In genomic region chr6:67458265-67458664, GRCh38 we compare ENCODE assay signal across 25 cellular contexts.
DNase-seq lines count a peak whose midpoint lies in the region; ATAC-seq and TF ChIP-seq lines count a peak whose summit lies in the region.
"Had no signal": no experiment of that assay in that cellular context is flagged by ENCODE, and none has a peak within 500 bp of the region (broad histone marks: within the 10 kb centered on the region; RNA-seq: fewer than 3 reads in every experiment).

No MANE protein-coding gene starts in this region.

- H3K27ac ChIP-seq in HEK293 (ENCODE audit: extremely low read depth, low read depth, low read length) = no peak overlapping the region
- no peak overlapping the region for H3K27ac ChIP-seq in endodermal cell (ENCODE audit: low read depth, low read length)
- H3K27ac ChIP-seq in MM.1S (ENCODE audit: low read length) = no peak overlapping the region
- H3K27ac ChIP-seq: C4-2B, RWPE1 had no signal

- no peak overlapping the region for H2AFZ ChIP-seq in MM.1S (ENCODE audit: low read length)
- H2AFZ ChIP-seq: GM23338 had no signal

- intact Hi-C loops in left cardiac atrium (cut with DNase I) = no loop called here

- H3K9ac ChIP-seq in endodermal cell (ENCODE audit: extremely low read depth, low read length, poor library complexity, severe bottlenecking) = no peak overlapping the region
- H3K9ac ChIP-seq in MM.1S (ENCODE audit: low read length) = no peak overlapping the region

- no peak overlapping the region for H3K4me2 ChIP-seq in MM.1S (ENCODE audit: low read depth, low read length)
- H3K4me2 ChIP-seq: GM23338 had no signal

- H3K4me1 Mint-ChIP-seq in endodermal cell = no peaks in the 10 kb centered on the region
- H3K4me1 Mint-ChIP-seq: B cell, H9, T-cell had no signal

- WGBS in endodermal cell (ENCODE audit: insufficient coverage in 1 of 2, insufficient read length in 1 of 2), 2 experiments = 90 to 97% methylated on average over 4 of the region's 4 CpGs

- no peaks in the 10 kb centered on the region for H3F3A ChIP-seq in MM.1S (ENCODE audit: insufficient read depth, low read length)

- H3K4me3 ChIP-seq in HEK293 (ENCODE audit: low read depth, low read length) (no peak overlapping the region), endodermal cell (ENCODE audit: low read length) (peak overlapping the region; percentile 69), MM.1S (ENCODE audit: low read length) (no peak overlapping the region)
- H3K4me3 ChIP-seq: GM23338 had no signal

- H3K4me3 Mint-ChIP-seq in endodermal cell = no peak overlapping the region
- H3K4me3 Mint-ChIP-seq: B cell; CD8-positive, alpha-beta T cell; GM23338; H9; HFFc6; T-cell had no signal

- H3K79me2 ChIP-seq in MM.1S (ENCODE audit: low read length) = no peaks in the 10 kb centered on the region

- POLR2A ChIA-PET in HEK293 (lab: Yijun Ruan, JAX) = no interaction called here

- no peak for TF ChIP-seq CTCF in HEK293 (tag by site-specific recombination; IDR thresholded peaks at IDR 0.05)
- no peak for TF ChIP-seq CTCF in endodermal cell (conservative IDR thresholded peaks at IDR 0.05)
- TF ChIP-seq CTCF in MM.1S (IDR thresholded peaks at IDR 0.05; ENCODE audit: low read length) = no peak

- no peaks in the 10 kb centered on the region for H3K9me3 ChIP-seq in HEK293 (ENCODE audit: control insufficient read depth, insufficient read depth, low read depth, low read length)
- H3K9me3 ChIP-seq in endodermal cell (ENCODE audit: control insufficient read depth, low read length) = peaks cover 33% of the 10 kb centered on the region
- no peaks in the 10 kb centered on the region for H3K9me3 ChIP-seq in MM.1S (replicated peaks; ENCODE audit: insufficient read depth, low read length)

- H3K27me3 Mint-ChIP-seq in endodermal cell (ENCODE audit: insufficient read depth) = no peaks in the 10 kb centered on the region
- H3K27me3 Mint-ChIP-seq: B cell, T-cell had no signal

- H4K20me1 ChIP-seq in MM.1S (ENCODE audit: insufficient read depth, low read length) = no peaks in the 10 kb centered on the region

- H3K36me3 ChIP-seq in HEK293 (ENCODE audit: control insufficient read depth in 2 of 2, insufficient read depth in 1 of 2, low read length in 2 of 2) (no peaks in the 10 kb centered on the region), endodermal cell (ENCODE audit: control insufficient read depth, insufficient read depth, low read length) (no peaks in the 10 kb centered on the region), MM.1S (replicated peaks; ENCODE audit: insufficient read depth, low read length) (no peaks in the 10 kb centered on the region)

- peaks cover 52% of the 10 kb centered on the region for H3K9me3 Mint-ChIP-seq in endodermal cell

- no peaks in the 10 kb centered on the region for H3K4me1 ChIP-seq in HEK293 (ENCODE audit: control insufficient read depth, insufficient read depth, low read length)
- no peaks in the 10 kb centered on the region for H3K4me1 ChIP-seq in endodermal cell (ENCODE audit: control insufficient read depth, insufficient read depth, low read length)
- H3K4me1 ChIP-seq in MM.1S (ENCODE audit: low read length) = no peaks in the 10 kb centered on the region

- H3K36me3 Mint-ChIP-seq in endodermal cell (ENCODE audit: low read depth) = no peaks in the 10 kb centered on the region
- H3K36me3 Mint-ChIP-seq: CD8-positive, alpha-beta T cell; T-cell had no signal

- CTCF ChIA-PET in HEK293 (lab: Yijun Ruan, JAX) = no interaction called here

- no peak overlapping the region for H3K27ac Mint-ChIP-seq in endodermal cell
- H3K27ac Mint-ChIP-seq: B cell; CD8-positive, alpha-beta T cell; GM23338; H9; HFFc6; T-cell had no signal

- H3K27me3 ChIP-seq in endodermal cell (ENCODE audit: control insufficient read depth, insufficient read depth, low read length, poor library complexity, severe bottlenecking) (no peaks in the 10 kb centered on the region), MM.1S (replicated peaks; ENCODE audit: insufficient read depth, low read length) (no peaks in the 10 kb centered on the region)

- no peak for ATAC-seq in left cardiac atrium
- ATAC-seq: CD8-positive, alpha-beta T cell; GM23338; Panc1; T-cell had no signal

- DNase-seq in CMK (ENCODE audit: low read depth) (peak; percentile 8), OCI-M1 (lab: John Stamatoyannopoulos, UW) (peak; percentile 71), endodermal cell (no peak), MM.1S (no peak), left cardiac atrium (no peak), NCI-H2081 (lab: John Stamatoyannopoulos, UW) (no peak)
- DNase-seq: Calu3; CD8-positive, alpha-beta T cell; H9; HFFc6; KG1; NCI-H1092; NCI-H1417 treated with DMSO at 0.1 percent for 48 hours; NCI-H1694 treated with DMSO at 0.1 percent for 48 hours; NCI-H2081 treated with DMSO at 0.1 percent for 48 hours; NCI-H2171 treated with DMSO at 0.1 percent for 48 hours; NCI-H524; SHP77; T-cell had no signal

- H3K9me2 ChIP-seq in MM.1S (replicated peaks; ENCODE audit: insufficient read depth, low read length) = no peaks in the 10 kb centered on the region

TF ChIP-seq in HEK293, 187 proteins besides CTCF, POLR2A, EP300 and RAD21:
- TF ChIP-seq SETDB1 (IDR thresholded peaks at IDR 0.05; ENCODE audit: insufficient read length, low read length) = peak; percentile 79
- TF ChIP-seq YY1 (tag by site-specific recombination; IDR thresholded peaks at IDR 0.05) = no peak

Comparison
In these comparisons a context has a peak if more than half of its experiments do, and no peak if none do; other contexts are left out.
1. DNase-seq: peak in CMK (single experiment) and OCI-M1 (single experiment); none in endodermal cell (single experiment), MM.1S (single experiment), left cardiac atrium (single experiment) and NCI-H2081 (0 of 2).